ENCODE assay signal across 1 cellular context in the genomic region with DNA sequence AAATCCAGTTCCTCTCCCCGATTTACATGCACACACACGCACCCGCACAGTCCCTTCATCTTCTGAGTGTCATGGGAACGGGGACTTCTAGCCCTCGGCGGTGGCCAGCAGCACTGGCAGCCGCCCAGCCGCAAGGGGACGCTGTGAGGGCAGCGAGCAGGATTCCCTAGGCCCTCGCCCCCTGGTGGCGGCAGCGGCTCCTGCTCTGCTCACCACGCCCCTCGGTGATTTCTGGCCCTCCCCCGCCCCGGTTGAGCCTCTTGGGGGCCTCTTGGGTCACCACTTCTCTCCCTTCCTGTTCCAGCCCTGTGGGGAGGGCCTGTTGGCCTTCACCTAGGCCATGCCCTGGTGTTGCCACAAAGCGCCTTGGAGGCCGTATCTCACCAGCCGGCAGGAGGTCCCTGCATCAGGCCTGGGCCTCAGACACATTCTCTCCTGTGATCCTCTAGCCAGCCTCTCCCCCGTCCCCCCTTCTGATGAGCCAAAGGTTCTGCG.
TF ChIP-seq lines count a peak whose summit lies in the region.

No MANE protein-coding gene starts in this region.

TF ChIP-seq in HepG2, 621 proteins besides CTCF, POLR2A, EP300 and RAD21 (continued from another document and continues in another):
- TF ChIP-seq FOXK1 (CRISPR knock-in tag; IDR thresholded peaks at IDR 0.05; ENCODE audit: borderline replicate concordance, low read depth), result 0 out of 2 replicates have a peak, but pooled peaks have one; percentile 42
- TF ChIP-seq, protein P1, sequence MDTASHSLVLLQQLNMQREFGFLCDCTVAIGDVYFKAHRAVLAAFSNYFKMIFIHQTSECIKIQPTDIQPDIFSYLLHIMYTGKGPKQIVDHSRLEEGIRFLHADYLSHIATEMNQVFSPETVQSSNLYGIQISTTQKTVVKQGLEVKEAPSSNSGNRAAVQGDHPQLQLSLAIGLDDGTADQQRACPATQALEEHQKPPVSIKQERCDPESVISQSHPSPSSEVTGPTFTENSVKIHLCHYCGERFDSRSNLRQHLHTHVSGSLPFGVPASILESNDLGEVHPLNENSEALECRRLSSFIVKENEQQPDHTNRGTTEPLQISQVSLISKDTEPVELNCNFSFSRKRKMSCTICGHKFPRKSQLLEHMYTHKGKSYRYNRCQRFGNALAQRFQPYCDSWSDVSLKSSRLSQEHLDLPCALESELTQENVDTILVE (CRISPR knock-in tag; IDR thresholded peaks at IDR 0.05), result peak; percentile 65; the same call in 1 of the 2 replicates
- TF ChIP-seq BHLHE40 (IDR thresholded peaks at IDR 0.05; ENCODE audit: low read length), result no peak
- no peak for TF ChIP-seq EZH2 (conservative IDR thresholded peaks at IDR 0.05; ENCODE audit: low read depth, low read length)
- TF ChIP-seq, protein P2, sequence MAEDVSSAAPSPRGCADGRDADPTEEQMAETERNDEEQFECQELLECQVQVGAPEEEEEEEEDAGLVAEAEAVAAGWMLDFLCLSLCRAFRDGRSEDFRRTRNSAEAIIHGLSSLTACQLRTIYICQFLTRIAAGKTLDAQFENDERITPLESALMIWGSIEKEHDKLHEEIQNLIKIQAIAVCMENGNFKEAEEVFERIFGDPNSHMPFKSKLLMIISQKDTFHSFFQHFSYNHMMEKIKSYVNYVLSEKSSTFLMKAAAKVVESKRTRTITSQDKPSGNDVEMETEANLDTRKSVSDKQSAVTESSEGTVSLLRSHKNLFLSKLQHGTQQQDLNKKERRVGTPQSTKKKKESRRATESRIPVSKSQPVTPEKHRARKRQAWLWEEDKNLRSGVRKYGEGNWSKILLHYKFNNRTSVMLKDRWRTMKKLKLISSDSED (CRISPR knock-in tag; IDR thresholded peaks at IDR 0.05), result no peak
- no peak for TF ChIP-seq HOXA9 (CRISPR knock-in tag; IDR thresholded peaks at IDR 0.05; ENCODE audit: borderline replicate concordance)
- TF ChIP-seq, protein P3, sequence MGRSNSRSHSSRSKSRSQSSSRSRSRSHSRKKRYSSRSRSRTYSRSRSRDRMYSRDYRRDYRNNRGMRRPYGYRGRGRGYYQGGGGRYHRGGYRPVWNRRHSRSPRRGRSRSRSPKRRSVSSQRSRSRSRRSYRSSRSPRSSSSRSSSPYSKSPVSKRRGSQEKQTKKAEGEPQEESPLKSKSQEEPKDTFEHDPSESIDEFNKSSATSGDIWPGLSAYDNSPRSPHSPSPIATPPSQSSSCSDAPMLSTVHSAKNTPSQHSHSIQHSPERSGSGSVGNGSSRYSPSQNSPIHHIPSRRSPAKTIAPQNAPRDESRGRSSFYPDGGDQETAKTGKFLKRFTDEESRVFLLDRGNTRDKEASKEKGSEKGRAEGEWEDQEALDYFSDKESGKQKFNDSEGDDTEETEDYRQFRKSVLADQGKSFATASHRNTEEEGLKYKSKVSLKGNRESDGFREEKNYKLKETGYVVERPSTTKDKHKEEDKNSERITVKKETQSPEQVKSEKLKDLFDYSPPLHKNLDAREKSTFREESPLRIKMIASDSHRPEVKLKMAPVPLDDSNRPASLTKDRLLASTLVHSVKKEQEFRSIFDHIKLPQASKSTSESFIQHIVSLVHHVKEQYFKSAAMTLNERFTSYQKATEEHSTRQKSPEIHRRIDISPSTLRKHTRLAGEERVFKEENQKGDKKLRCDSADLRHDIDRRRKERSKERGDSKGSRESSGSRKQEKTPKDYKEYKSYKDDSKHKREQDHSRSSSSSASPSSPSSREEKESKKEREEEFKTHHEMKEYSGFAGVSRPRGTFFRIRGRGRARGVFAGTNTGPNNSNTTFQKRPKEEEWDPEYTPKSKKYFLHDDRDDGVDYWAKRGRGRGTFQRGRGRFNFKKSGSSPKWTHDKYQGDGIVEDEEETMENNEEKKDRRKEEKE (IDR thresholded peaks at IDR 0.05), result no peak
- TF ChIP-seq ZNF20 (CRISPR knock-in tag; IDR thresholded peaks at IDR 0.05), result no peak
- no peak for TF ChIP-seq MXI1 (IDR thresholded peaks at IDR 0.05; ENCODE audit: borderline replicate concordance, low read depth, low read length)
- no peak for TF ChIP-seq ZNF34 (CRISPR knock-in tag; IDR thresholded peaks at IDR 0.05; ENCODE audit: borderline replicate concordance)
- no peak for TF ChIP-seq ZNF567 (CRISPR knock-in tag; IDR thresholded peaks at IDR 0.05; ENCODE audit: borderline replicate concordance)
- TF ChIP-seq, protein P4, sequence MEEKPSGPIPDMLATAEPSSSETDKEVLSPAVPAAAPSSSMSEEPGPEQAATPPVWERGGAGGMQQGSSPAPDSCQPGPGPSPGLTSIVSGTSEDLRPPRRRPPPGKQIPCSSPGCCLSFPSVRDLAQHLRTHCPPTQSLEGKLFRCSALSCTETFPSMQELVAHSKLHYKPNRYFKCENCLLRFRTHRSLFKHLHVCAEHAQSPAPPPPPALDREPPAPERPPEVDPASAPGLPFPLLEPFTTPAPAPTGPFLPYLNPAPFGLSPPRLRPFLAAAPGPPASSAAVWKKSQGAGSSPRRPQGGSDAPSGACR (CRISPR knock-in tag; IDR thresholded peaks at IDR 0.05), result no peak
- TF ChIP-seq FOXM1 (CRISPR knock-in tag; IDR thresholded peaks at IDR 0.05), result no peak
- TF ChIP-seq, protein P5, sequence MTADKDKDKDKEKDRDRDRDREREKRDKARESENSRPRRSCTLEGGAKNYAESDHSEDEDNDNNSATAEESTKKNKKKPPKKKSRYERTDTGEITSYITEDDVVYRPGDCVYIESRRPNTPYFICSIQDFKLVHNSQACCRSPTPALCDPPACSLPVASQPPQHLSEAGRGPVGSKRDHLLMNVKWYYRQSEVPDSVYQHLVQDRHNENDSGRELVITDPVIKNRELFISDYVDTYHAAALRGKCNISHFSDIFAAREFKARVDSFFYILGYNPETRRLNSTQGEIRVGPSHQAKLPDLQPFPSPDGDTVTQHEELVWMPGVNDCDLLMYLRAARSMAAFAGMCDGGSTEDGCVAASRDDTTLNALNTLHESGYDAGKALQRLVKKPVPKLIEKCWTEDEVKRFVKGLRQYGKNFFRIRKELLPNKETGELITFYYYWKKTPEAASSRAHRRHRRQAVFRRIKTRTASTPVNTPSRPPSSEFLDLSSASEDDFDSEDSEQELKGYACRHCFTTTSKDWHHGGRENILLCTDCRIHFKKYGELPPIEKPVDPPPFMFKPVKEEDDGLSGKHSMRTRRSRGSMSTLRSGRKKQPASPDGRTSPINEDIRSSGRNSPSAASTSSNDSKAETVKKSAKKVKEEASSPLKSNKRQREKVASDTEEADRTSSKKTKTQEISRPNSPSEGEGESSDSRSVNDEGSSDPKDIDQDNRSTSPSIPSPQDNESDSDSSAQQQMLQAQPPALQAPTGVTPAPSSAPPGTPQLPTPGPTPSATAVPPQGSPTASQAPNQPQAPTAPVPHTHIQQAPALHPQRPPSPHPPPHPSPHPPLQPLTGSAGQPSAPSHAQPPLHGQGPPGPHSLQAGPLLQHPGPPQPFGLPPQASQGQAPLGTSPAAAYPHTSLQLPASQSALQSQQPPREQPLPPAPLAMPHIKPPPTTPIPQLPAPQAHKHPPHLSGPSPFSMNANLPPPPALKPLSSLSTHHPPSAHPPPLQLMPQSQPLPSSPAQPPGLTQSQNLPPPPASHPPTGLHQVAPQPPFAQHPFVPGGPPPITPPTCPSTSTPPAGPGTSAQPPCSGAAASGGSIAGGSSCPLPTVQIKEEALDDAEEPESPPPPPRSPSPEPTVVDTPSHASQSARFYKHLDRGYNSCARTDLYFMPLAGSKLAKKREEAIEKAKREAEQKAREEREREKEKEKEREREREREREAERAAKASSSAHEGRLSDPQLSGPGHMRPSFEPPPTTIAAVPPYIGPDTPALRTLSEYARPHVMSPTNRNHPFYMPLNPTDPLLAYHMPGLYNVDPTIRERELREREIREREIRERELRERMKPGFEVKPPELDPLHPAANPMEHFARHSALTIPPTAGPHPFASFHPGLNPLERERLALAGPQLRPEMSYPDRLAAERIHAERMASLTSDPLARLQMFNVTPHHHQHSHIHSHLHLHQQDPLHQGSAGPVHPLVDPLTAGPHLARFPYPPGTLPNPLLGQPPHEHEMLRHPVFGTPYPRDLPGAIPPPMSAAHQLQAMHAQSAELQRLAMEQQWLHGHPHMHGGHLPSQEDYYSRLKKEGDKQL (CRISPR knock-in tag; IDR thresholded peaks at IDR 0.05; ENCODE audit: low read depth), result no peak
- 0 out of 2 replicates have a peak, but pooled peaks have one; percentile 37 for TF ChIP-seq RELA (CRISPR knock-in tag; IDR thresholded peaks at IDR 0.05)
- TF ChIP-seq ZNF260 (CRISPR knock-in tag; IDR thresholded peaks at IDR 0.05; ENCODE audit: borderline replicate concordance, low read depth), result no peak
- no peak for TF ChIP-seq ZC3H4 (CRISPR knock-in tag; IDR thresholded peaks at IDR 0.05; ENCODE audit: borderline replicate concordance)
- no peak for TF ChIP-seq ZNF234 (CRISPR knock-in tag; conservative IDR thresholded peaks at IDR 0.05)
- TF ChIP-seq ZNF24 (IDR thresholded peaks at IDR 0.05), result no peak
- no peak for TF ChIP-seq ZNF83 (CRISPR knock-in tag; IDR thresholded peaks at IDR 0.05; ENCODE audit: borderline replicate concordance)
- TF ChIP-seq SNAI1 (CRISPR knock-in tag; IDR thresholded peaks at IDR 0.05; ENCODE audit: borderline replicate concordance), result no peak
- 0 out of 2 replicates have a peak, but pooled peaks have one; percentile 19 for TF ChIP-seq KMT2A (CRISPR knock-in tag; IDR thresholded peaks at IDR 0.05)
- TF ChIP-seq NFATC3 (CRISPR knock-in tag; IDR thresholded peaks at IDR 0.05), result no peak
- TF ChIP-seq ZFP82 (CRISPR knock-in tag; IDR thresholded peaks at IDR 0.05; ENCODE audit: borderline replicate concordance), result no peak
- no peak for TF ChIP-seq ZNF850 (CRISPR knock-in tag; conservative IDR thresholded peaks at IDR 0.05)
- TF ChIP-seq ZFY (CRISPR knock-in tag; IDR thresholded peaks at IDR 0.05), result 0 out of 2 replicates have a peak, but pooled peaks have one; percentile 50
- no peak for TF ChIP-seq KLF11 (CRISPR knock-in tag; IDR thresholded peaks at IDR 0.05)
- TF ChIP-seq MBNL3 (CRISPR knock-in tag; conservative IDR thresholded peaks at IDR 0.05), result no peak
- TF ChIP-seq MIER2 (CRISPR knock-in tag; IDR thresholded peaks at IDR 0.05), result 0 out of 2 replicates have a peak, but pooled peaks have one; percentile 28
- peak; percentile 57 for TF ChIP-seq ELF3 (CRISPR knock-in tag; IDR thresholded peaks at IDR 0.05)
- TF ChIP-seq HNRNPL (IDR thresholded peaks at IDR 0.05; ENCODE audit: low read depth, low read length), result no peak
- peak; percentile 72 for TF ChIP-seq KAT8 (CRISPR knock-in tag; IDR thresholded peaks at IDR 0.05)
- peak; percentile 49; the same call in 1 of the 2 replicates for TF ChIP-seq MYC (CRISPR knock-in tag; IDR thresholded peaks at IDR 0.05; ENCODE audit: borderline replicate concordance)
- TF ChIP-seq FOXC1 (CRISPR knock-in tag; IDR thresholded peaks at IDR 0.05; ENCODE audit: borderline replicate concordance), result no peak
- peak; percentile 66; the same call in 1 of the 2 replicates for TF ChIP-seq ZBTB7A (CRISPR knock-in tag; IDR thresholded peaks at IDR 0.05)
- TF ChIP-seq ZNF382 (CRISPR knock-in tag; IDR thresholded peaks at IDR 0.05; ENCODE audit: borderline replicate concordance), result no peak
- TF ChIP-seq TP53 (CRISPR knock-in tag; conservative IDR thresholded peaks at IDR 0.05), result no peak
- TF ChIP-seq ZNF44 (CRISPR knock-in tag; IDR thresholded peaks at IDR 0.05), result no peak
- no peak for TF ChIP-seq SRSF4 (IDR thresholded peaks at IDR 0.05; ENCODE audit: low read depth, low read length, poor library complexity, severe bottlenecking)
- peak; percentile 64 for TF ChIP-seq SALL1 (CRISPR knock-in tag; IDR thresholded peaks at IDR 0.05)
- TF ChIP-seq ARID2 (CRISPR knock-in tag; IDR thresholded peaks at IDR 0.05; ENCODE audit: borderline replicate concordance), result no peak
- no peak for TF ChIP-seq MAFG (CRISPR knock-in tag; IDR thresholded peaks at IDR 0.05)
- TF ChIP-seq, protein P6, sequence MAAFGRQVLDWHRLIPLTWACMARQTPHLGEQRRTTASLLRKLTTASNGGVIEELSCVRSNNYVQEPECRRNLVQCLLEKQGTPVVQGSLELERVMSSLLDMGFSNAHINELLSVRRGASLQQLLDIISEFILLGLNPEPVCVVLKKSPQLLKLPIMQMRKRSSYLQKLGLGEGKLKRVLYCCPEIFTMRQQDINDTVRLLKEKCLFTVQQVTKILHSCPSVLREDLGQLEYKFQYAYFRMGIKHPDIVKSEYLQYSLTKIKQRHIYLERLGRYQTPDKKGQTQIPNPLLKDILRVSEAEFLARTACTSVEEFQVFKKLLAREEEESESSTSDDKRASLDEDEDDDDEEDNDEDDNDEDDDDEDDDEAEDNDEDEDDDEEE (CRISPR knock-in tag; IDR thresholded peaks at IDR 0.05), result no peak
- TF ChIP-seq POGZ (CRISPR knock-in tag; IDR thresholded peaks at IDR 0.05), result peak; percentile 96
- TF ChIP-seq, protein P7, sequence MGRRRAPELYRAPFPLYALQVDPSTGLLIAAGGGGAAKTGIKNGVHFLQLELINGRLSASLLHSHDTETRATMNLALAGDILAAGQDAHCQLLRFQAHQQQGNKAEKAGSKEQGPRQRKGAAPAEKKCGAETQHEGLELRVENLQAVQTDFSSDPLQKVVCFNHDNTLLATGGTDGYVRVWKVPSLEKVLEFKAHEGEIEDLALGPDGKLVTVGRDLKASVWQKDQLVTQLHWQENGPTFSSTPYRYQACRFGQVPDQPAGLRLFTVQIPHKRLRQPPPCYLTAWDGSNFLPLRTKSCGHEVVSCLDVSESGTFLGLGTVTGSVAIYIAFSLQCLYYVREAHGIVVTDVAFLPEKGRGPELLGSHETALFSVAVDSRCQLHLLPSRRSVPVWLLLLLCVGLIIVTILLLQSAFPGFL (CRISPR knock-in tag; IDR thresholded peaks at IDR 0.05), result 0 out of 2 replicates have a peak, but pooled peaks have one; percentile 13
- TF ChIP-seq, protein P8, sequence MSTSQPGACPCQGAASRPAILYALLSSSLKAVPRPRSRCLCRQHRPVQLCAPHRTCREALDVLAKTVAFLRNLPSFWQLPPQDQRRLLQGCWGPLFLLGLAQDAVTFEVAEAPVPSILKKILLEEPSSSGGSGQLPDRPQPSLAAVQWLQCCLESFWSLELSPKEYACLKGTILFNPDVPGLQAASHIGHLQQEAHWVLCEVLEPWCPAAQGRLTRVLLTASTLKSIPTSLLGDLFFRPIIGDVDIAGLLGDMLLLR (CRISPR knock-in tag; IDR thresholded peaks at IDR 0.05), result no peak
- no peak for TF ChIP-seq ZNF256 (CRISPR knock-in tag; conservative IDR thresholded peaks at IDR 0.05)
- TF ChIP-seq, protein P9, sequence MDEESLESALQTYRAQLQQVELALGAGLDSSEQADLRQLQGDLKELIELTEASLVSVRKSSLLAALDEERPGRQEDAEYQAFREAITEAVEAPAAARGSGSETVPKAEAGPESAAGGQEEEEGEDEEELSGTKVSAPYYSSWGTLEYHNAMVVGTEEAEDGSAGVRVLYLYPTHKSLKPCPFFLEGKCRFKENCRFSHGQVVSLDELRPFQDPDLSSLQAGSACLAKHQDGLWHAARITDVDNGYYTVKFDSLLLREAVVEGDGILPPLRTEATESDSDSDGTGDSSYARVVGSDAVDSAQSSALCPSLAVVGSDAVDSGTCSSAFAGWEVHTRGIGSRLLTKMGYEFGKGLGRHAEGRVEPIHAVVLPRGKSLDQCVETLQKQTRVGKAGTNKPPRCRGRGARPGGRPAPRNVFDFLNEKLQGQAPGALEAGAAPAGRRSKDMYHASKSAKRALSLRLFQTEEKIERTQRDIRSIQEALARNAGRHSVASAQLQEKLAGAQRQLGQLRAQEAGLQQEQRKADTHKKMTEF (CRISPR knock-in tag; IDR thresholded peaks at IDR 0.05), result peak; percentile 65; the same call in 1 of the 2 replicates
- TF ChIP-seq POLR2G (IDR thresholded peaks at IDR 0.05; ENCODE audit: low read depth, low read length), result no peak
